1 cellular context compared by ENCODE assay signal in the genomic region with DNA sequence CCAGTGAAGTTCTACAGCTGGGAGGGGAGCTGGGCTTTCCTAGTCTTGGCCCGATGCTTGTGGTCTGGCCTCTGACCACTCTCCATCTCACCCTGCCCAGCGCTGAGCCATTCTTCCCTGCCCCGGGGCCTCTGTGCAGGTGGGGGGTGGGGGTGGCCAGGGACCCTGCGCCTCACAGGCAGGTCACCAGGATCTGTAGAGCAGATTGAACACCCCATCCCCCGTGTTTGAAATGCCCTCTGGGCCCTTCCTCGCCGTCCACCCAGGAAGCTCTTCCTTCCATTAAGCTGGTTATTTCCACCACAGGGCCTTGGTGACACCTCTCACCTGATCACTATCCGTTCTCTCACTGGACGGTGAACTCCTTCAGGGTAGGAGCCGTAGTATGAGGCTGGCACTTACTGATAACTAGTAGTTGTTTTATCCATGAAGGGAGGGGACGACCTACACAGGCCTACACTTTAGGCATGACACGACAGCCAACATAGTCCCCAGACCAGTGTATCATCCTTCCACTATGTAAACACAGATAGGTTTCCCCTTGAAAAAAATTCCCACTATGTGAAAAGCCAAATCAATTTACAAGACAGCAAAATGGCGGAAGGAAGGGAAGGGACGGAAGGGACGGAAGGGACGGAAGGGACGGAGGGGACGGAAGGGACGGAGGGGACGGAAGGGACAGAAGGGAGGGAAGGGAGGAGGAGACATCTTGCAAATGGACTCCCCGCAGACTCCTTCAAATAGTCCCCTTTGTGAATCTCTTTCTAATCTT.
TF ChIP-seq lines count a peak whose summit lies in the region.

No MANE protein-coding gene starts in this region.

TF ChIP-seq in H1, 55 proteins besides CTCF, POLR2A, EP300 and RAD21:
- TF ChIP-seq RBBP5 (IDR thresholded peaks at IDR 0.05; ENCODE audit: borderline replicate concordance, low read depth, low read length), result no peak
- TF ChIP-seq SIX5 (IDR thresholded peaks at IDR 0.05; ENCODE audit: low read depth, low read length), result no peak
- TF ChIP-seq CHD7 (IDR thresholded peaks at IDR 0.05; ENCODE audit: insufficient replicate concordance, low read length), result no peak
- no peak for TF ChIP-seq NRF1 (IDR thresholded peaks at IDR 0.05; ENCODE audit: low read depth, low read length)
- TF ChIP-seq KDM4A (IDR thresholded peaks at IDR 0.05; ENCODE audit: low read depth, low read length, severe bottlenecking), result no peak
- TF ChIP-seq HDAC2 (IDR thresholded peaks at IDR 0.05; ENCODE audit: borderline replicate concordance in 1 of 2, low read depth in 2 of 2, low read length in 2 of 2), result no peak
- no peak for TF ChIP-seq KDM5A (IDR thresholded peaks at IDR 0.05; ENCODE audit: low read length)
- no peak for TF ChIP-seq ZNF274 (IDR thresholded peaks at IDR 0.05; ENCODE audit: borderline replicate concordance, extremely low read depth, low read length)
- no peak for TF ChIP-seq POLR2AphosphoS5 (IDR thresholded peaks at IDR 0.05; ENCODE audit: low read depth, low read length)
- no peak for TF ChIP-seq EZH2 (IDR thresholded peaks at IDR 0.05; ENCODE audit: low read depth, low read length, severe bottlenecking)
- no peak for TF ChIP-seq GABPA (IDR thresholded peaks at IDR 0.05; ENCODE audit: borderline replicate concordance, insufficient read depth, low read length)
- no peak for TF ChIP-seq USF2 (IDR thresholded peaks at IDR 0.05; ENCODE audit: low read length)
- no peak for TF ChIP-seq SP1 (IDR thresholded peaks at IDR 0.05; ENCODE audit: low read depth, low read length)
TF ChIP-seq in H1: peak in this region for 0.
